Comparison of ENCODE assay signal across 1 cellular context in the genomic region with DNA sequence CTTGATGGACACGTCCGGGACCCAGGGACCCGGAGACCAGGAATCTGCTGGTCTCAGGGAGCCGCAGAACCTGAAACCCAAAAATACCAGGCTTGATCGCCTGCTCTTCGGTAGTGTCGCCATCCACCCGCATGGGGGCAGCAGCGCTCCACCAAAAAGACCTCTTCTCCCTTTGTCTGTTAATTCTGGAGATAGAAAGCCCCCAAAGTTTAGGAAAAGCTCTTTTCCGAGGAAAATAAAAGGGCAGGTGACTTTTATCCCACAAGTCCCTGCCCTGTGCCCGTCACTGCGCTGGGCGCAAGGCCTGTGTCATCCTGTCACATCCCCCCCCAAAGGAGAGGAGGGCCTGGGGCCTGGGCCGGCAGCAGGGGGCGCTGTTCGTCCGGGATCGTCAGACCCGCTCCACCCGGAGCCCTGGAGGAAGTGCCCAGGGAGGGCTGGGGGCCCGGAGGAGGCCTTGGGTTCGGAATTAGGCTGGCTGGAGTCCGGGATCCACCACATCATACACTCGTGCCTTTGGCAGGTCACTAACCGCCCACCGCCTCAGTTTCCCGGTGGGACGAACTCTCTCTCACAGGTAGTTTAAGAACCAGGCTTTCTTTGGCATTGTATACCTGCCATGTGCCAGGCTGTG.
TF ChIP-seq lines count a peak whose summit lies in the region.

No MANE protein-coding gene starts in this region.

TF ChIP-seq in GM12878, 131 proteins besides CTCF, POLR2A, EP300 and RAD21 (continued from another document and continues in another):
- TF ChIP-seq, protein P1, sequence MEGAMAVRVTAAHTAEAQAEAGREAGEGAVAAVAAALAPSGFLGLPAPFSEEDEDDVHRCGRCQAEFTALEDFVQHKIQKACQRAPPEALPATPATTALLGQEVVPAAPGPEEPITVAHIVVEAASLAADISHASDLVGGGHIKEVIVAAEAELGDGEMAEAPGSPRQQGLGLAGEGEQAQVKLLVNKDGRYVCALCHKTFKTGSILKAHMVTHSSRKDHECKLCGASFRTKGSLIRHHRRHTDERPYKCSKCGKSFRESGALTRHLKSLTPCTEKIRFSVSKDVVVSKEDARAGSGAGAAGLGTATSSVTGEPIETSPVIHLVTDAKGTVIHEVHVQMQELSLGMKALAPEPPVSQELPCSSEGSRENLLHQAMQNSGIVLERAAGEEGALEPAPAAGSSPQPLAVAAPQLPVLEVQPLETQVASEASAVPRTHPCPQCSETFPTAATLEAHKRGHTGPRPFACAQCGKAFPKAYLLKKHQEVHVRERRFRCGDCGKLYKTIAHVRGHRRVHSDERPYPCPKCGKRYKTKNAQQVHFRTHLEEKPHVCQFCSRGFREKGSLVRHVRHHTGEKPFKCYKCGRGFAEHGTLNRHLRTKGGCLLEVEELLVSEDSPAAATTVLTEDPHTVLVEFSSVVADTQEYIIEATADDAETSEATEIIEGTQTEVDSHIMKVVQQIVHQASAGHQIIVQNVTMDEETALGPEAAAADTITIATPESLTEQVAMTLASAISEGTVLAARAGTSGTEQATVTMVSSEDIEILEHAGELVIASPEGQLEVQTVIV (IDR thresholded peaks at IDR 0.05; ENCODE audit: borderline replicate concordance, partially characterized antibody), result no peak
- TF ChIP-seq IKZF2 (IDR thresholded peaks at IDR 0.05) (peak; percentile 58 to 83), KLF5 (IDR thresholded peaks at IDR 0.05; ENCODE audit: partially characterized antibody) (peak; percentile 87), STAT1 (conservative IDR thresholded peaks at IDR 0.05) (peak; percentile 95), BACH1 (IDR thresholded peaks at IDR 0.05; ENCODE audit: borderline replicate concordance) (peak; percentile 25; the same call in 1 of the 2 replicates), MXI1 (IDR thresholded peaks at IDR 0.05; ENCODE audit: low read depth, low read length) (0 out of 2 replicates have a peak, but pooled peaks have one; percentile 20), EZH2 (IDR thresholded peaks at IDR 0.05; ENCODE audit: borderline replicate concordance, control insufficient read depth, low read depth, low read length) (no peak), PAX5 (IDR thresholded peaks at IDR 0.05; ENCODE audit: borderline replicate concordance, low read depth, low read length) (0 out of 2 replicates have a peak, but pooled peaks have one; percentile 13), SUPT20H (IDR thresholded peaks at IDR 0.05; ENCODE audit: borderline replicate concordance, control insufficient read depth, low read depth, low read length) (no peak), SMAD5 (IDR thresholded peaks at IDR 0.05; ENCODE audit: low read depth) (no peak; the same call in 1 of the 2 replicates), SMC3 (IDR thresholded peaks at IDR 0.05; ENCODE audit: borderline replicate concordance, low read length) (peak; percentile 94), SIN3A (IDR thresholded peaks at IDR 0.05; ENCODE audit: low read depth, low read length) (peak; percentile 69; the same call in 1 of the 2 replicates), SMARCA5 (IDR thresholded peaks at IDR 0.05) (peak; percentile 51; the same call in 1 of the 2 replicates), TARDBP (IDR thresholded peaks at IDR 0.05; ENCODE audit: borderline replicate concordance) (peak; percentile 59; the same call in 1 of the 2 replicates)
- TF ChIP-seq, protein P2, sequence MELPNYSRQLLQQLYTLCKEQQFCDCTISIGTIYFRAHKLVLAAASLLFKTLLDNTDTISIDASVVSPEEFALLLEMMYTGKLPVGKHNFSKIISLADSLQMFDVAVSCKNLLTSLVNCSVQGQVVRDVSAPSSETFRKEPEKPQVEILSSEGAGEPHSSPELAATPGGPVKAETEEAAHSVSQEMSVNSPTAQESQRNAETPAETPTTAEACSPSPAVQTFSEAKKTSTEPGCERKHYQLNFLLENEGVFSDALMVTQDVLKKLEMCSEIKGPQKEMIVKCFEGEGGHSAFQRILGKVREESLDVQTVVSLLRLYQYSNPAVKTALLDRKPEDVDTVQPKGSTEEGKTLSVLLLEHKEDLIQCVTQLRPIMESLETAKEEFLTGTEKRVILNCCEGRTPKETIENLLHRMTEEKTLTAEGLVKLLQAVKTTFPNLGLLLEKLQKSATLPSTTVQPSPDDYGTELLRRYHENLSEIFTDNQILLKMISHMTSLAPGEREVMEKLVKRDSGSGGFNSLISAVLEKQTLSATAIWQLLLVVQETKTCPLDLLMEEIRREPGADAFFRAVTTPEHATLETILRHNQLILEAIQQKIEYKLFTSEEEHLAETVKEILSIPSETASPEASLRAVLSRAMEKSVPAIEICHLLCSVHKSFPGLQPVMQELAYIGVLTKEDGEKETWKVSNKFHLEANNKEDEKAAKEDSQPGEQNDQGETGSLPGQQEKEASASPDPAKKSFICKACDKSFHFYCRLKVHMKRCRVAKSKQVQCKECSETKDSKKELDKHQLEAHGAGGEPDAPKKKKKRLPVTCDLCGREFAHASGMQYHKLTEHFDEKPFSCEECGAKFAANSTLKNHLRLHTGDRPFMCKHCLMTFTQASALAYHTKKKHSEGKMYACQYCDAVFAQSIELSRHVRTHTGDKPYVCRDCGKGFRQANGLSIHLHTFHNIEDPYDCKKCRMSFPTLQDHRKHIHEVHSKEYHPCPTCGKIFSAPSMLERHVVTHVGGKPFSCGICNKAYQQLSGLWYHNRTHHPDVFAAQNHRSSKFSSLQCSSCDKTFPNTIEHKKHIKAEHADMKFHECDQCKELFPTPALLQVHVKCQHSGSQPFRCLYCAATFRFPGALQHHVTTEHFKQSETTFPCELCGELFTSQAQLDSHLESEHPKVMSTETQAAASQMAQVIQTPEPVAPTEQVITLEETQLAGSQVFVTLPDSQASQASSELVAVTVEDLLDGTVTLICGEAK (IDR thresholded peaks at IDR 0.05; ENCODE audit: borderline replicate concordance), result peak; percentile 63; the same call in 1 of the 2 replicates
- TF ChIP-seq, protein P3, sequence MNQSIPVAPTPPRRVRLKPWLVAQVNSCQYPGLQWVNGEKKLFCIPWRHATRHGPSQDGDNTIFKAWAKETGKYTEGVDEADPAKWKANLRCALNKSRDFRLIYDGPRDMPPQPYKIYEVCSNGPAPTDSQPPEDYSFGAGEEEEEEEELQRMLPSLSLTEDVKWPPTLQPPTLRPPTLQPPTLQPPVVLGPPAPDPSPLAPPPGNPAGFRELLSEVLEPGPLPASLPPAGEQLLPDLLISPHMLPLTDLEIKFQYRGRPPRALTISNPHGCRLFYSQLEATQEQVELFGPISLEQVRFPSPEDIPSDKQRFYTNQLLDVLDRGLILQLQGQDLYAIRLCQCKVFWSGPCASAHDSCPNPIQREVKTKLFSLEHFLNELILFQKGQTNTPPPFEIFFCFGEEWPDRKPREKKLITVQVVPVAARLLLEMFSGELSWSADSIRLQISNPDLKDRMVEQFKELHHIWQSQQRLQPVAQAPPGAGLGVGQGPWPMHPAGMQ (IDR thresholded peaks at IDR 0.05; ENCODE audit: borderline replicate concordance), result no peak
- TF ChIP-seq, protein P4, sequence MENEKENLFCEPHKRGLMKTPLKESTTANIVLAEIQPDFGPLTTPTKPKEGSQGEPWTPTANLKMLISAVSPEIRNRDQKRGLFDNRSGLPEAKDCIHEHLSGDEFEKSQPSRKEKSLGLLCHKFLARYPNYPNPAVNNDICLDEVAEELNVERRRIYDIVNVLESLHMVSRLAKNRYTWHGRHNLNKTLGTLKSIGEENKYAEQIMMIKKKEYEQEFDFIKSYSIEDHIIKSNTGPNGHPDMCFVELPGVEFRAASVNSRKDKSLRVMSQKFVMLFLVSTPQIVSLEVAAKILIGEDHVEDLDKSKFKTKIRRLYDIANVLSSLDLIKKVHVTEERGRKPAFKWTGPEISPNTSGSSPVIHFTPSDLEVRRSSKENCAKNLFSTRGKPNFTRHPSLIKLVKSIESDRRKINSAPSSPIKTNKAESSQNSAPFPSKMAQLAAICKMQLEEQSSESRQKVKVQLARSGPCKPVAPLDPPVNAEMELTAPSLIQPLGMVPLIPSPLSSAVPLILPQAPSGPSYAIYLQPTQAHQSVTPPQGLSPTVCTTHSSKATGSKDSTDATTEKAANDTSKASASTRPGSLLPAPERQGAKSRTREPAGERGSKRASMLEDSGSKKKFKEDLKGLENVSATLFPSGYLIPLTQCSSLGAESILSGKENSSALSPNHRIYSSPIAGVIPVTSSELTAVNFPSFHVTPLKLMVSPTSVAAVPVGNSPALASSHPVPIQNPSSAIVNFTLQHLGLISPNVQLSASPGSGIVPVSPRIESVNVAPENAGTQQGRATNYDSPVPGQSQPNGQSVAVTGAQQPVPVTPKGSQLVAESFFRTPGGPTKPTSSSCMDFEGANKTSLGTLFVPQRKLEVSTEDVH (IDR thresholded peaks at IDR 0.05; ENCODE audit: low read depth, partially characterized antibody), result peak; percentile 39
- TF ChIP-seq, protein P5, sequence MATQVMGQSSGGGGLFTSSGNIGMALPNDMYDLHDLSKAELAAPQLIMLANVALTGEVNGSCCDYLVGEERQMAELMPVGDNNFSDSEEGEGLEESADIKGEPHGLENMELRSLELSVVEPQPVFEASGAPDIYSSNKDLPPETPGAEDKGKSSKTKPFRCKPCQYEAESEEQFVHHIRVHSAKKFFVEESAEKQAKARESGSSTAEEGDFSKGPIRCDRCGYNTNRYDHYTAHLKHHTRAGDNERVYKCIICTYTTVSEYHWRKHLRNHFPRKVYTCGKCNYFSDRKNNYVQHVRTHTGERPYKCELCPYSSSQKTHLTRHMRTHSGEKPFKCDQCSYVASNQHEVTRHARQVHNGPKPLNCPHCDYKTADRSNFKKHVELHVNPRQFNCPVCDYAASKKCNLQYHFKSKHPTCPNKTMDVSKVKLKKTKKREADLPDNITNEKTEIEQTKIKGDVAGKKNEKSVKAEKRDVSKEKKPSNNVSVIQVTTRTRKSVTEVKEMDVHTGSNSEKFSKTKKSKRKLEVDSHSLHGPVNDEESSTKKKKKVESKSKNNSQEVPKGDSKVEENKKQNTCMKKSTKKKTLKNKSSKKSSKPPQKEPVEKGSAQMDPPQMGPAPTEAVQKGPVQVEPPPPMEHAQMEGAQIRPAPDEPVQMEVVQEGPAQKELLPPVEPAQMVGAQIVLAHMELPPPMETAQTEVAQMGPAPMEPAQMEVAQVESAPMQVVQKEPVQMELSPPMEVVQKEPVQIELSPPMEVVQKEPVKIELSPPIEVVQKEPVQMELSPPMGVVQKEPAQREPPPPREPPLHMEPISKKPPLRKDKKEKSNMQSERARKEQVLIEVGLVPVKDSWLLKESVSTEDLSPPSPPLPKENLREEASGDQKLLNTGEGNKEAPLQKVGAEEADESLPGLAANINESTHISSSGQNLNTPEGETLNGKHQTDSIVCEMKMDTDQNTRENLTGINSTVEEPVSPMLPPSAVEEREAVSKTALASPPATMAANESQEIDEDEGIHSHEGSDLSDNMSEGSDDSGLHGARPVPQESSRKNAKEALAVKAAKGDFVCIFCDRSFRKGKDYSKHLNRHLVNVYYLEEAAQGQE (IDR thresholded peaks at IDR 0.05; ENCODE audit: low read depth, low read length), result no peak
- TF ChIP-seq, protein P6, sequence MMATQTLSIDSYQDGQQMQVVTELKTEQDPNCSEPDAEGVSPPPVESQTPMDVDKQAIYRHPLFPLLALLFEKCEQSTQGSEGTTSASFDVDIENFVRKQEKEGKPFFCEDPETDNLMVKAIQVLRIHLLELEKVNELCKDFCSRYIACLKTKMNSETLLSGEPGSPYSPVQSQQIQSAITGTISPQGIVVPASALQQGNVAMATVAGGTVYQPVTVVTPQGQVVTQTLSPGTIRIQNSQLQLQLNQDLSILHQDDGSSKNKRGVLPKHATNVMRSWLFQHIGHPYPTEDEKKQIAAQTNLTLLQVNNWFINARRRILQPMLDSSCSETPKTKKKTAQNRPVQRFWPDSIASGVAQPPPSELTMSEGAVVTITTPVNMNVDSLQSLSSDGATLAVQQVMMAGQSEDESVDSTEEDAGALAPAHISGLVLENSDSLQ (IDR thresholded peaks at IDR 0.05), result 0 out of 2 replicates have a peak, but pooled peaks have one; percentile 28
- TF ChIP-seq, protein P7, sequence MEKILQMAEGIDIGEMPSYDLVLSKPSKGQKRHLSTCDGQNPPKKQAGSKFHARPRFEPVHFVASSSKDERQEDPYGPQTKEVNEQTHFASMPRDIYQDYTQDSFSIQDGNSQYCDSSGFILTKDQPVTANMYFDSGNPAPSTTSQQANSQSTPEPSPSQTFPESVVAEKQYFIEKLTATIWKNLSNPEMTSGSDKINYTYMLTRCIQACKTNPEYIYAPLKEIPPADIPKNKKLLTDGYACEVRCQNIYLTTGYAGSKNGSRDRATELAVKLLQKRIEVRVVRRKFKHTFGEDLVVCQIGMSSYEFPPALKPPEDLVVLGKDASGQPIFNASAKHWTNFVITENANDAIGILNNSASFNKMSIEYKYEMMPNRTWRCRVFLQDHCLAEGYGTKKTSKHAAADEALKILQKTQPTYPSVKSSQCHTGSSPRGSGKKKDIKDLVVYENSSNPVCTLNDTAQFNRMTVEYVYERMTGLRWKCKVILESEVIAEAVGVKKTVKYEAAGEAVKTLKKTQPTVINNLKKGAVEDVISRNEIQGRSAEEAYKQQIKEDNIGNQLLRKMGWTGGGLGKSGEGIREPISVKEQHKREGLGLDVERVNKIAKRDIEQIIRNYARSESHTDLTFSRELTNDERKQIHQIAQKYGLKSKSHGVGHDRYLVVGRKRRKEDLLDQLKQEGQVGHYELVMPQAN (conservative IDR thresholded peaks at IDR 0.05), result 0 out of 2 replicates have a peak, but pooled peaks have one; percentile 47
- TF ChIP-seq, protein P8, sequence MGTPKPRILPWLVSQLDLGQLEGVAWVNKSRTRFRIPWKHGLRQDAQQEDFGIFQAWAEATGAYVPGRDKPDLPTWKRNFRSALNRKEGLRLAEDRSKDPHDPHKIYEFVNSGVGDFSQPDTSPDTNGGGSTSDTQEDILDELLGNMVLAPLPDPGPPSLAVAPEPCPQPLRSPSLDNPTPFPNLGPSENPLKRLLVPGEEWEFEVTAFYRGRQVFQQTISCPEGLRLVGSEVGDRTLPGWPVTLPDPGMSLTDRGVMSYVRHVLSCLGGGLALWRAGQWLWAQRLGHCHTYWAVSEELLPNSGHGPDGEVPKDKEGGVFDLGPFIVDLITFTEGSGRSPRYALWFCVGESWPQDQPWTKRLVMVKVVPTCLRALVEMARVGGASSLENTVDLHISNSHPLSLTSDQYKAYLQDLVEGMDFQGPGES (IDR thresholded peaks at IDR 0.05), result peak; percentile 18; the same call in 1 of the 2 replicates
- TF ChIP-seq, protein P9, sequence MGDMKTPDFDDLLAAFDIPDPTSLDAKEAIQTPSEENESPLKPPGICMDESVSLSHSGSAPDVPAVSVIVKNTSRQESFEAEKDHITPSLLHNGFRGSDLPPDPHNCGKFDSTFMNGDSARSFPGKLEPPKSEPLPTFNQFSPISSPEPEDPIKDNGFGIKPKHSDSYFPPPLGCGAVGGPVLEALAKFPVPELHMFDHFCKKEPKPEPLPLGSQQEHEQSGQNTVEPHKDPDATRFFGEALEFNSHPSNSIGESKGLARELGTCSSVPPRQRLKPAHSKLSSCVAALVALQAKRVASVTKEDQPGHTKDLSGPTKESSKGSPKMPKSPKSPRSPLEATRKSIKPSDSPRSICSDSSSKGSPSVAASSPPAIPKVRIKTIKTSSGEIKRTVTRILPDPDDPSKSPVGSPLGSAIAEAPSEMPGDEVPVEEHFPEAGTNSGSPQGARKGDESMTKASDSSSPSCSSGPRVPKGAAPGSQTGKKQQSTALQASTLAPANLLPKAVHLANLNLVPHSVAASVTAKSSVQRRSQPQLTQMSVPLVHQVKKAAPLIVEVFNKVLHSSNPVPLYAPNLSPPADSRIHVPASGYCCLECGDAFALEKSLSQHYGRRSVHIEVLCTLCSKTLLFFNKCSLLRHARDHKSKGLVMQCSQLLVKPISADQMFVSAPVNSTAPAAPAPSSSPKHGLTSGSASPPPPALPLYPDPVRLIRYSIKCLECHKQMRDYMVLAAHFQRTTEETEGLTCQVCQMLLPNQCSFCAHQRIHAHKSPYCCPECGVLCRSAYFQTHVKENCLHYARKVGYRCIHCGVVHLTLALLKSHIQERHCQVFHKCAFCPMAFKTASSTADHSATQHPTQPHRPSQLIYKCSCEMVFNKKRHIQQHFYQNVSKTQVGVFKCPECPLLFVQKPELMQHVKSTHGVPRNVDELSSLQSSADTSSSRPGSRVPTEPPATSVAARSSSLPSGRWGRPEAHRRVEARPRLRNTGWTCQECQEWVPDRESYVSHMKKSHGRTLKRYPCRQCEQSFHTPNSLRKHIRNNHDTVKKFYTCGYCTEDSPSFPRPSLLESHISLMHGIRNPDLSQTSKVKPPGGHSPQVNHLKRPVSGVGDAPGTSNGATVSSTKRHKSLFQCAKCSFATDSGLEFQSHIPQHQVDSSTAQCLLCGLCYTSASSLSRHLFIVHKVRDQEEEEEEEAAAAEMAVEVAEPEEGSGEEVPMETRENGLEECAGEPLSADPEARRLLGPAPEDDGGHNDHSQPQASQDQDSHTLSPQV (IDR thresholded peaks at IDR 0.05), result peak; percentile 83
